ENCODE assay signal across 2 cellular contexts in genomic region chr12:105384220-105384619, GRCh38.
TF ChIP-seq lines count a peak whose summit lies in the region.

No MANE protein-coding gene starts in this region.

TF ChIP-seq in IMR-90, 13 proteins besides CTCF, POLR2A, EP300 and RAD21:
- no peak for TF ChIP-seq RFX5 (IDR thresholded peaks at IDR 0.05; ENCODE audit: low read depth, low read length)
- no peak for TF ChIP-seq MXI1 (IDR thresholded peaks at IDR 0.05; ENCODE audit: borderline replicate concordance, low read depth, low read length)
- TF ChIP-seq BHLHE40 (IDR thresholded peaks at IDR 0.05; ENCODE audit: low read depth, low read length) = no peak
- no peak for TF ChIP-seq RCOR1 (IDR thresholded peaks at IDR 0.05; ENCODE audit: insufficient replicate concordance, low read length)
- TF ChIP-seq ELK1 (IDR thresholded peaks at IDR 0.05; ENCODE audit: borderline replicate concordance, low read depth, low read length) = no peak
- TF ChIP-seq CEBPB (IDR thresholded peaks at IDR 0.05; ENCODE audit: low read depth, low read length) = no peak
- TF ChIP-seq CHD1 (IDR thresholded peaks at IDR 0.05; ENCODE audit: low read depth, low read length) = no peak
- no peak for TF ChIP-seq NFE2L2 (IDR thresholded peaks at IDR 0.05; ENCODE audit: low read depth, low read length)
- TF ChIP-seq SMC3 (IDR thresholded peaks at IDR 0.05; ENCODE audit: low read depth, low read length) = no peak
- TF ChIP-seq USF2 (IDR thresholded peaks at IDR 0.05; ENCODE audit: low read depth, low read length) = no peak
- no peak for TF ChIP-seq FOS (IDR thresholded peaks at IDR 0.05; ENCODE audit: low read depth, low read length)
- no peak for TF ChIP-seq MAFK (IDR thresholded peaks at IDR 0.05; ENCODE audit: low read depth, low read length)
- no peak for TF ChIP-seq MAZ (IDR thresholded peaks at IDR 0.05; ENCODE audit: borderline replicate concordance, low read depth, low read length)

TF ChIP-seq in WTC11, 78 proteins besides CTCF, POLR2A, EP300 and RAD21:
- TF ChIP-seq HMGA2 (CRISPR knock-in tag; IDR thresholded peaks at IDR 0.05) (peak; percentile 80), PRDM15 (CRISPR knock-in tag; IDR thresholded peaks at IDR 0.05) (no peak), TCF7 (CRISPR knock-in tag; IDR thresholded peaks at IDR 0.05; ENCODE audit: low read depth) (no peak)
TF ChIP-seq in WTC11: peak in this region for 1.
